In the genomic region with DNA sequence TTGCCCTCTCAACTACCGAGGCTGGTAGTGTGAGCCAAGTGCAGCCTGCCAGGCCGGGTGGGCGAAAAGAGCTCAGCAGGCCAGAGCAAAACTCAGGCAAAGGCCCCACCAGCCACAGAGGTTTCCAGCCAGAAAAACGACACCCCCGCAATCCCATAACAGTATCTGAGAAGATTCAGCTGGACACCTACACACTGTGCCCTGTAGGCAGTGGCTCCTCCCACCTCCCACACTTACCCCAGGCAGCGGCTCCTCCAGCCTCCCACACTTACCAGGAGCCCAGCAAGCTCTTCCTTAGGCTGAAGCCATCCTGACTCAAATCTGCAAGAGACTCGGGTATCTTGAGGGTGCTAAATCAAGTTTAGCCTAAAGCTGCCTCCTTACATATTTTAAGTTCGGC, we compare ENCODE assay signal across 1 cellular context.
TF ChIP-seq lines count a peak whose summit lies in the region.

No MANE protein-coding gene starts in this region.

TF ChIP-seq in K562, 482 proteins besides CTCF, POLR2A, EP300 and RAD21:
- TF ChIP-seq EGR1 (conservative IDR thresholded peaks at IDR 0.05) = peak; percentile 90
- TF ChIP-seq, protein P1, sequence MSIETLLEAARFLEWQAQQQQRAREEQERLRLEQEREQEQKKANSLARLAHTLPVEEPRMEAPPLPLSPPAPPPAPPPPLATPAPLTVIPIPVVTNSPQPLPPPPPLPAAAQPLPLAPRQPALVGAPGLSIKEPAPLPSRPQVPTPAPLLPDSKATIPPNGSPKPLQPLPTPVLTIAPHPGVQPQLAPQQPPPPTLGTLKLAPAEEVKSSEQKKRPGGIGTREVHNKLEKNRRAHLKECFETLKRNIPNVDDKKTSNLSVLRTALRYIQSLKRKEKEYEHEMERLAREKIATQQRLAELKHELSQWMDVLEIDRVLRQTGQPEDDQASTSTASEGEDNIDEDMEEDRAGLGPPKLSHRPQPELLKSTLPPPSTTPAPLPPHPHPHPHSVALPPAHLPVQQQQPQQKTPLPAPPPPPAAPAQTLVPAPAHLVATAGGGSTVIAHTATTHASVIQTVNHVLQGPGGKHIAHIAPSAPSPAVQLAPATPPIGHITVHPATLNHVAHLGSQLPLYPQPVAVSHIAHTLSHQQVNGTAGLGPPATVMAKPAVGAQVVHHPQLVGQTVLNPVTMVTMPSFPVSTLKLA (conservative IDR thresholded peaks at IDR 0.05) = no peak
